8 cellular contexts compared by ENCODE assay signal in genomic region chrX:149540621-149541520, GRCh38. TPM values are rescaled to one million over a fixed set of nuclear protein-coding genes. Genes with fewer than 3 reads are reported as not detected.
DNase-seq lines count a peak whose midpoint lies in the region; ATAC-seq and TF ChIP-seq lines count a peak whose summit lies in the region.

EOLA1 (plus strand) TSS chrX:149541012; CDS start chrX:149545631, 4,619 bp downstream.

- no peaks in the 10 kb centered on the region for H3K9me3 ChIP-seq in CD4-positive, CD25-positive, alpha-beta regulatory T cell (ENCODE audit: control insufficient read depth in 2 of 2, low read length in 2 of 2)
- peaks cover 0 to 3% of the 10 kb centered on the region in 2 donors for H3K9me3 ChIP-seq in lung (ENCODE audit: control insufficient read depth in 2 of 2, insufficient read depth in 1 of 2, low read length in 1 of 2)

- H3K27me3 Mint-ChIP-seq in CD4-positive, CD25-positive, alpha-beta regulatory T cell, result no peaks in the 10 kb centered on the region
- H3K27me3 Mint-ChIP-seq in activated CD4-positive, alpha-beta memory T cell treated with anti-CD3 and anti-CD28 coated beads, Interleukin-2, amount 10 ng/mL, durations not matched to agents 7 days and 5 days, result no peaks in the 10 kb centered on the region

- H3K4me3 Mint-ChIP-seq in CD4-positive, CD25-positive, alpha-beta regulatory T cell, result peak within 1 kb of the TSS; percentile 88 to 96 (median 96)
- peak within 1 kb of the TSS; percentile 84 for H3K4me3 Mint-ChIP-seq in activated CD4-positive, alpha-beta memory T cell treated with anti-CD3 and anti-CD28 coated beads, Interleukin-2, amount 10 ng/mL, durations not matched to agents 7 days and 5 days

- H3K27ac Mint-ChIP-seq in CD4-positive, CD25-positive, alpha-beta regulatory T cell, result peak within 1 kb of the TSS; percentile 97 to 100 (median 98)
- H3K27ac Mint-ChIP-seq in activated CD4-positive, alpha-beta memory T cell treated with anti-CD3 and anti-CD28 coated beads, Interleukin-2, amount 10 ng/mL, durations not matched to agents 7 days and 5 days, result peak within 1 kb of the TSS; percentile 99

- H3K4me3 ChIP-seq in CD4-positive, CD25-positive, alpha-beta regulatory T cell (ENCODE audit: low read depth, low read length), result peak within 1 kb of the TSS; percentile 77
- peak within 1 kb of the TSS; percentile 55 for H3K4me3 ChIP-seq in lung

- CTCF ChIA-PET in activated CD4-positive, alpha-beta memory T cell treated with anti-CD3 and anti-CD28 coated beads, Interleukin-2, amount 10 ng/mL, durations not matched to agents 7 days and 5 days (lab: Charles Lee), result interaction anchor here (0.6 to 3.8 kb wide), 8 partner anchors 10 to 398 kb away, joined by 3 to 33 read pairs (median 4); partner anchors contain the start of genes EOLA2 and IDS

- TF ChIP-seq CTCF in lung (IDR thresholded peaks at IDR 0.05; ENCODE audit: control extremely low read depth, extremely low read depth), result no peak

- peaks cover 11% of the 10 kb centered on the region for H3K4me1 ChIP-seq in CD4-positive, CD25-positive, alpha-beta regulatory T cell (ENCODE audit: control insufficient read depth, insufficient read depth, low read length, poor library complexity, severe bottlenecking)
- H3K4me1 ChIP-seq in lung (ENCODE audit: control insufficient read depth in 2 of 2, insufficient read depth in 2 of 2, low read length in 2 of 2), result no peaks in the 10 kb centered on the region

- H3K27ac ChIP-seq in CD4-positive, CD25-positive, alpha-beta regulatory T cell (ENCODE audit: insufficient read depth, low read length, poor library complexity, severe bottlenecking), result peak within 1 kb of the TSS; percentile 99
- peak within 1 kb of the TSS; percentile 83 to 95 for H3K27ac ChIP-seq in lung (ENCODE audit: low read depth in 1 of 2, low read length in 1 of 2)

- H3K36me3 Mint-ChIP-seq in CD4-positive, CD25-positive, alpha-beta regulatory T cell, result no peaks in the 10 kb centered on the region
- H3K36me3 Mint-ChIP-seq in activated CD4-positive, alpha-beta memory T cell treated with anti-CD3 and anti-CD28 coated beads, Interleukin-2, amount 10 ng/mL, durations not matched to agents 7 days and 5 days (ENCODE audit: low read depth), result peaks cover 3% of the 10 kb centered on the region

- 1 to 42% methylated on average over 40 to 71 of the region's 71 CpGs for WGBS in lung, 2 donors

- peak; percentile 87 to 97 (median 92) for DNase-seq in CD4-positive, CD25-positive, alpha-beta regulatory T cell
- peak; percentile 92 for DNase-seq in NCI-H82 treated with DMSO at 0.1 percent for 48 hours (lab: John Stamatoyannopoulos, UW; ENCODE audit: unreplicated experiment)
- DNase-seq in activated CD4-positive, alpha-beta memory T cell treated with anti-CD3 and anti-CD28 coated beads, Interleukin-2, amount 10 ng/mL, durations not matched to agents 7 days and 5 days, result peak; percentile 92
- peak; percentile 92 to 96 for DNase-seq in dermis microvascular lymphatic vessel endothelial cell (ENCODE audit: low read depth in 2 of 2)
- peak; percentile 91 for DNase-seq in lung (ENCODE audit: low spot score)
- DNase-seq in stimulated activated CD4-positive, alpha-beta T cell treated with anti-CD3 and anti-CD28 coated beads, TNF-alpha, amount 100 ng/mL, for 24 hours (ENCODE audit: low read depth in 3 of 3), result peak; percentile 76 to 87 (median 84)

- ATAC-seq in CD4-positive, CD25-positive, alpha-beta regulatory T cell (ENCODE audit: low read depth in 2 of 2), result peak; percentile 74 to 78
- peak; percentile 83 for ATAC-seq in GM19452 (IDR thresholded peaks at IDR 0.05; ENCODE audit: unreplicated experiment)
- ATAC-seq in HG03575 (IDR thresholded peaks at IDR 0.05; ENCODE audit: extremely low read depth, insufficient number of reproducible peaks, low FRiP score, unreplicated experiment), result peak; percentile 82
- peak; percentile 63 for ATAC-seq in lung (ENCODE audit: insufficient read depth, low FRiP score)

- POLR2A ChIA-PET in activated CD4-positive, alpha-beta memory T cell treated with anti-CD3 and anti-CD28 coated beads, Interleukin-2, amount 10 ng/mL, durations not matched to agents 7 days and 5 days (lab: Charles Lee), result interaction anchor here (1.0 to 3.6 kb wide), 8 partner anchors 11 to 399 kb away, joined by 3 to 43 read pairs (median 11); partner anchors contain the start of gene IDS

- H3K4me1 Mint-ChIP-seq in CD4-positive, CD25-positive, alpha-beta regulatory T cell, result peaks cover 0 to 17% (median 3%) of the 10 kb centered on the region in 4 donors
- peaks cover 10% of the 10 kb centered on the region for H3K4me1 Mint-ChIP-seq in activated CD4-positive, alpha-beta memory T cell treated with anti-CD3 and anti-CD28 coated beads, Interleukin-2, amount 10 ng/mL, durations not matched to agents 7 days and 5 days

- no peaks in the 10 kb centered on the region for H3K27me3 ChIP-seq in CD4-positive, CD25-positive, alpha-beta regulatory T cell (ENCODE audit: control insufficient read depth, insufficient read depth, low read length)
- no peaks in the 10 kb centered on the region for H3K27me3 ChIP-seq in lung (ENCODE audit: control insufficient read depth, insufficient read depth)

- no peaks in the 10 kb centered on the region for H3K36me3 ChIP-seq in CD4-positive, CD25-positive, alpha-beta regulatory T cell (ENCODE audit: control insufficient read depth, insufficient read depth, low read length)
- H3K36me3 ChIP-seq in lung (ENCODE audit: control insufficient read depth in 2 of 2, insufficient read depth in 2 of 2, low read length in 2 of 2), result peaks cover 0 to 3% of the 10 kb centered on the region in 2 donors

- H3K9me3 Mint-ChIP-seq in CD4-positive, CD25-positive, alpha-beta regulatory T cell, result peaks cover 0 to 2% (median 0%) of the 10 kb centered on the region in 7 donors
- H3K9me3 Mint-ChIP-seq in activated CD4-positive, alpha-beta memory T cell treated with anti-CD3 and anti-CD28 coated beads, Interleukin-2, amount 10 ng/mL, durations not matched to agents 7 days and 5 days, result no peaks in the 10 kb centered on the region

RNA-seq across cellular contexts. Expression of gene EOLA1, which starts in this region (rescaled TPM):
- total RNA-seq in CD4-positive, CD25-positive, alpha-beta regulatory T cell, result 81.3 TPM
- 10 to 100 TPM; 25.6 to 37.7 (median 32.3) TPM for polyA plus RNA-seq in CD4-positive, CD25-positive, alpha-beta regulatory T cell
- 10 to 100 TPM; 31.8 to 36.4 TPM for total RNA-seq in activated CD4-positive, alpha-beta memory T cell treated with anti-CD3 and anti-CD28 coated beads, Interleukin-2, amount 10 ng/mL, durations not matched to agents 7 days and 5 days
- total RNA-seq in dermis microvascular lymphatic vessel endothelial cell, result 13.8 and 13.9 TPM in 2 replicates
- total RNA-seq in lung, result 10 to 100 TPM; 11.5 to 19.3 TPM
- 10 to 100 TPM; 17.7 to 19.9 TPM for polyA plus RNA-seq in lung

Comparison
In these comparisons a context has a peak if more than half of its experiments do, and no peak if none do; other contexts are left out.
1. Peak in every context shown above with its lines: DNase-seq, ATAC-seq, H3K4me3 ChIP-seq and H3K27ac ChIP-seq.